In genomic region chr17:20533206-20533605, GRCh38 we compare ENCODE assay signal across 10 cellular contexts. TPM values are rescaled to one million over a fixed set of nuclear protein-coding genes. Genes with fewer than 3 reads are reported as not detected.
DNase-seq lines count a peak whose midpoint lies in the region; TF ChIP-seq lines count a peak whose summit lies in the region.
"Not testable (repeated sequence)": the region's sequence is repeated elsewhere in the genome, so short reads cannot be mapped to it uniquely, and the experiment has no call there.
"Had no signal": no experiment of that assay in that cellular context is flagged by ENCODE, and none has a peak within 500 bp of the region (broad histone marks: within the 10 kb centered on the region; RNA-seq: fewer than 3 reads in every experiment).

No MANE protein-coding gene starts in this region.

- H3K27me3 Mint-ChIP-seq in activated CD4-positive, alpha-beta memory T cell treated with anti-CD3 and anti-CD28 coated beads, Interleukin-2, amount 10 ng/mL, durations not matched to agents 7 days and 5 days, result not testable (repeated sequence)

- not testable (repeated sequence) for H3K27ac ChIP-seq in ACC112 (ENCODE audit: low read depth, low read length); brain microvascular endothelial cell
- H3K27ac ChIP-seq in mesendoderm (ENCODE audit: low read depth, low read length), result peak overlapping the region; percentile 62

- H3K18ac ChIP-seq in mesendoderm (ENCODE audit: low read length), result not testable (repeated sequence)

- peak overlapping the region; percentile 66 for H3K9ac ChIP-seq in mesendoderm (ENCODE audit: low read length)

- not testable (repeated sequence) for H3K79me1 ChIP-seq in mesendoderm (ENCODE audit: low read length)

- not testable (repeated sequence) for H3K36me3 Mint-ChIP-seq in activated CD4-positive, alpha-beta memory T cell treated with anti-CD3 and anti-CD28 coated beads, Interleukin-2, amount 10 ng/mL, durations not matched to agents 7 days and 5 days (ENCODE audit: low read depth)

- H3K4me2 ChIP-seq in mesendoderm (ENCODE audit: low read length), result not testable (repeated sequence)

- not testable (repeated sequence) for H3K4ac ChIP-seq in mesendoderm (ENCODE audit: low read depth, low read length)

- peak overlapping the region; percentile 76 for H3K4me3 ChIP-seq in ACC112 (ENCODE audit: low read depth, low read length)
- peak overlapping the region; percentile 59 for H3K4me3 ChIP-seq in GM08714 (ENCODE audit: low read length)
- H3K4me3 ChIP-seq in NB4 (ENCODE audit: low read depth, low read length), result peak overlapping the region; percentile 67
- peak overlapping the region; percentile 49 for H3K4me3 ChIP-seq in brain microvascular endothelial cell (ENCODE audit: low read depth, low read length)
- peak overlapping the region; percentile 51 for H3K4me3 ChIP-seq in fibroblast of pulmonary artery (replicated peaks; ENCODE audit: low read depth, low read length)
- not testable (repeated sequence) for H3K4me3 ChIP-seq in mesendoderm (ENCODE audit: low read length)

- in situ Hi-C loops in brain microvascular endothelial cell (cut with HindIII; ENCODE audit: low pct_ligation_motif_present, low sequenced_read_pairs), result not testable (repeated sequence)

- not testable (repeated sequence) for TF ChIP-seq CTCF in NB4 (IDR thresholded peaks at IDR 0.05; ENCODE audit: low read depth, low read length); brain microvascular endothelial cell (IDR thresholded peaks at IDR 0.05; ENCODE audit: low read depth, low read length, missing control alignments); fibroblast of pulmonary artery (IDR thresholded peaks at IDR 0.05; ENCODE audit: low read length, missing control alignments)

- not testable (repeated sequence) for H4K8ac ChIP-seq in mesendoderm (ENCODE audit: low read depth, low read length)

- POLR2A ChIA-PET in activated CD4-positive, alpha-beta memory T cell treated with anti-CD3 and anti-CD28 coated beads, Interleukin-2, amount 10 ng/mL, durations not matched to agents 7 days and 5 days (lab: Charles Lee), result not testable (repeated sequence)

- H3K27ac Mint-ChIP-seq in activated CD4-positive, alpha-beta memory T cell treated with anti-CD3 and anti-CD28 coated beads, Interleukin-2, amount 10 ng/mL, durations not matched to agents 7 days and 5 days, result not testable (repeated sequence)

- H3K4me1 ChIP-seq in ACC112 (ENCODE audit: control insufficient read depth, insufficient read depth, low read length, unreplicated experiment); mesendoderm (ENCODE audit: control insufficient read depth, low read depth, low read length): not testable (repeated sequence)

- H3K56ac ChIP-seq in mesendoderm (ENCODE audit: low read length), result peak overlapping the region; percentile 64

- not testable (repeated sequence) for H2BK15ac ChIP-seq in mesendoderm (replicated peaks; ENCODE audit: low read depth)

- H3K79me2 ChIP-seq in ACC112 (ENCODE audit: control insufficient read depth, insufficient read depth, low read length, unreplicated experiment); mesendoderm (ENCODE audit: control insufficient read depth, insufficient read depth, low read length): not testable (repeated sequence)

- no CpG with 5 or more reads among the region's 11 CpGs for WGBS in mesendoderm (ENCODE audit: extremely low coverage, insufficient coverage, low lambda C conversion rate)

- H2AK5ac ChIP-seq in mesendoderm (ENCODE audit: low read length), result not testable (repeated sequence)

- H2BK120ac ChIP-seq in mesendoderm (ENCODE audit: low read depth, low read length), result not testable (repeated sequence)

- not testable (repeated sequence) for H3K27me3 ChIP-seq in ACC112 (ENCODE audit: insufficient read depth, low read length); brain microvascular endothelial cell (replicated peaks); mesendoderm (ENCODE audit: insufficient read depth, low read length, poor library complexity)

- H3K36me3 ChIP-seq in ACC112 (ENCODE audit: insufficient read depth, low read length); brain microvascular endothelial cell (replicated peaks); mesendoderm (ENCODE audit: control insufficient read depth, insufficient read depth, low read length): not testable (repeated sequence)

- H3K4me1 Mint-ChIP-seq in activated CD4-positive, alpha-beta memory T cell treated with anti-CD3 and anti-CD28 coated beads, Interleukin-2, amount 10 ng/mL, durations not matched to agents 7 days and 5 days, result not testable (repeated sequence)

- CTCF ChIA-PET in activated CD4-positive, alpha-beta memory T cell treated with anti-CD3 and anti-CD28 coated beads, Interleukin-2, amount 10 ng/mL, durations not matched to agents 7 days and 5 days (lab: Charles Lee), result not testable (repeated sequence)

- H2BK5ac ChIP-seq in mesendoderm (ENCODE audit: low read length), result not testable (repeated sequence)

- DNase-seq in NB4 (ENCODE audit: low read depth); activated CD4-positive, alpha-beta memory T cell treated with anti-CD3 and anti-CD28 coated beads, Interleukin-2, amount 10 ng/mL, durations not matched to agents 7 days and 5 days; brain microvascular endothelial cell; fibroblast of pulmonary artery (ENCODE audit: low read depth): not testable (repeated sequence)
- DNase-seq in mesendoderm (peak; percentile 61), retina (peak; percentile 34)

- H2AFZ ChIP-seq in ACC112 (ENCODE audit: low read length, unreplicated experiment), result not testable (repeated sequence)

- peak overlapping the region; percentile 59 for H3K4me3 Mint-ChIP-seq in activated CD4-positive, alpha-beta memory T cell treated with anti-CD3 and anti-CD28 coated beads, Interleukin-2, amount 10 ng/mL, durations not matched to agents 7 days and 5 days

- not testable (repeated sequence) for H4K5ac ChIP-seq in mesendoderm (ENCODE audit: low read length)

- not testable (repeated sequence) for TF ChIP-seq POLR2A in NB4 (IDR thresholded peaks at IDR 0.05; ENCODE audit: extremely low read depth, insufficient read length)

- not testable (repeated sequence) for H3K9me3 Mint-ChIP-seq in activated CD4-positive, alpha-beta memory T cell treated with anti-CD3 and anti-CD28 coated beads, Interleukin-2, amount 10 ng/mL, durations not matched to agents 7 days and 5 days

- not testable (repeated sequence) for H3K23ac ChIP-seq in mesendoderm (ENCODE audit: low read length)

RNA-seq across cellular contexts. Expression of gene CDRT15L2, which starts 46.3 kb away (rescaled TPM):
- not detected for total RNA-seq in activated CD4-positive, alpha-beta memory T cell treated with anti-CD3 and anti-CD28 coated beads, Interleukin-2, amount 10 ng/mL, durations not matched to agents 7 days and 5 days
- not detected for polyA plus RNA-seq in mesendoderm (2013, experiment 1 of 2)
- polyA plus RNA-seq in mesendoderm (2013, experiment 2 of 2), result not detected
- total RNA-seq: foreskin keratinocyte, myocyte had no signal
- polyA plus RNA-seq: foreskin keratinocyte had no signal
